ENCODE assay signal across 8 cellular contexts in genomic region chr12:115354007-115354452, GRCh38.
DNase-seq lines count a peak whose midpoint lies in the region; ATAC-seq and TF ChIP-seq lines count a peak whose summit lies in the region.

No MANE protein-coding gene starts in this region.

- in situ Hi-C loops in GM13977 (cut with MboI; ENCODE audit: low pct_unique_long_range_greater_than_20kb, low sequenced_read_pairs, unreplicated experiment) = no loop called here

- H3K27ac Mint-ChIP-seq in T-cell = no peak overlapping the region

- CTCF ChIA-PET in T-cell (lab: Charles Lee) = no interaction called here

- H3K4me3 ChIP-seq in GM06990 (replicated peaks; ENCODE audit: low read depth, low read length) = peak overlapping the region; percentile 63
- H3K4me3 ChIP-seq in NB4 (ENCODE audit: low read depth, low read length) = no peak overlapping the region
- peak overlapping the region; percentile 61 for H3K4me3 ChIP-seq in coronary artery

- H3K36me3 ChIP-seq in GM06990 (ENCODE audit: control insufficient read depth, insufficient read depth, low read length) = no peaks in the 10 kb centered on the region

- ATAC-seq in T-cell (replicated peaks in 1 of 4) = no peak

- peaks cover 5 to 9% (median 8%) of the 10 kb centered on the region in 3 donors for H3K9me3 Mint-ChIP-seq in T-cell

- H3K36me3 Mint-ChIP-seq in T-cell = no peaks in the 10 kb centered on the region

- no peaks in the 10 kb centered on the region for H3K4me1 Mint-ChIP-seq in T-cell

- no peak overlapping the region for H3K4me3 Mint-ChIP-seq in T-cell

- no peaks in the 10 kb centered on the region for H3K27me3 Mint-ChIP-seq in T-cell

- POLR2A ChIA-PET in T-cell (lab: Charles Lee) = no interaction called here

- TF ChIP-seq POLR2A in NB4 (IDR thresholded peaks at IDR 0.05; ENCODE audit: extremely low read depth, insufficient read length) = no peak

- TF ChIP-seq CTCF in GM06990 (IDR thresholded peaks at IDR 0.05; ENCODE audit: insufficient read depth, low read length, poor library complexity, severe bottlenecking) (no peak), NB4 (IDR thresholded peaks at IDR 0.05; ENCODE audit: low read depth, low read length) (no peak), coronary artery (IDR thresholded peaks at IDR 0.05) (no peak), GM13977 (IDR thresholded peaks at IDR 0.05; ENCODE audit: extremely low read depth, insufficient read depth, missing control alignments) (no peak)

- DNase-seq in GM06990 (ENCODE audit: extremely low read depth, insufficient read length) (no peak), NB4 (ENCODE audit: low read depth) (peak; percentile 28), coronary artery (ENCODE audit: low spot score) (peak; percentile 82), myocyte (ENCODE audit: low read depth) (peak; percentile 46), KG1 (lab: John Stamatoyannopoulos, UW) (no peak), GM13977 (ENCODE audit: low spot score) (no peak), HuH-7 (ENCODE audit: low spot score) (no peak), T-cell (no peak)

- peak overlapping the region; percentile 57 to 75 for H3K27ac ChIP-seq in coronary artery

- no peaks in the 10 kb centered on the region for H3K27me3 ChIP-seq in GM06990 (replicated peaks; ENCODE audit: control insufficient read depth, insufficient read depth, low read length)

Comparison
In these comparisons a context has a peak if more than half of its experiments do, and no peak if none do; other contexts are left out.
1. DNase-seq: peak in NB4 (single experiment), coronary artery (single experiment) and myocyte (single experiment); none in GM06990 (single experiment), KG1 (single experiment), GM13977 (single experiment), HuH-7 (single experiment) and T-cell (0 of 34).